13 cellular contexts compared by ENCODE assay signal in genomic region chr5:43400082-43400481, GRCh38. TPM values are rescaled to one million over a fixed set of nuclear protein-coding genes. Genes with fewer than 3 reads are reported as not detected.
DNase-seq lines count a peak whose midpoint lies in the region; ATAC-seq, FAIRE-seq and TF ChIP-seq lines count a peak whose summit lies in the region.
"Had no signal": no experiment of that assay in that cellular context is flagged by ENCODE, and none has a peak within 500 bp of the region (broad histone marks: within the 10 kb centered on the region; RNA-seq: fewer than 3 reads in every experiment).

No MANE protein-coding gene starts in this region.

- peaks cover 21% of the 10 kb centered on the region for H3K4me1 Mint-ChIP-seq in Calu3 (ENCODE audit: low read depth, unreplicated experiment)
- H3K4me1 Mint-ChIP-seq in activated naive CD8-positive, alpha-beta T cell treated with anti-CD3 and anti-CD28 coated beads for 36 hours, result peaks cover 22% of the 10 kb centered on the region

- FAIRE-seq in GM12891 (lab: Jason Lieb, UNC), result no peak

- peaks cover 9% of the 10 kb centered on the region for H3K36me3 Mint-ChIP-seq in Calu3 (ENCODE audit: insufficient read depth, unreplicated experiment)
- peaks cover 51% of the 10 kb centered on the region for H3K36me3 Mint-ChIP-seq in activated naive CD8-positive, alpha-beta T cell treated with anti-CD3 and anti-CD28 coated beads for 36 hours

- CTCF ChIA-PET in Calu3 (lab: Charles Lee), result interaction anchor here (3.5 kb wide), 1 partner anchor 84 kb away, joined by 52 read pairs; the partner anchor contains the start of gene TMEM267

- TF ChIP-seq POLR2A in right lobe of liver (IDR thresholded peaks at IDR 0.05) (no peak), GM12891 (IDR thresholded peaks at IDR 0.05; ENCODE audit: low read depth, low read length) (no peak), gastroesophageal sphincter (IDR thresholded peaks at IDR 0.05) (no peak)

- TF ChIP-seq EP300 in gastroesophageal sphincter (IDR thresholded peaks at IDR 0.05), result no peak

- DNase-seq in Calu3 (no peak), M059J (ENCODE audit: low read depth) (peak; percentile 24), cardiac fibroblast (ENCODE audit: low read depth in 2 of 2) (peak; percentile 49 to 54), right lobe of liver (no peak), GM12891 (ENCODE audit: insufficient read length, low spot score) (no peak)
- no peak for DNase-seq in activated naive CD8-positive, alpha-beta T cell treated with anti-CD3 and anti-CD28 coated beads for 36 hours
- DNase-seq: activated CD8-positive, alpha-beta T cell treated with anti-CD3 and anti-CD28 coated beads, Interleukin-2, amount 10 ng/mL, durations not matched to agents 7 days and 5 days; effector memory CD8-positive, alpha-beta T cell; T-cell had no signal

- H3K27ac Mint-ChIP-seq in Calu3 (ENCODE audit: unreplicated experiment), result peak overlapping the region; percentile 4
- H3K27ac Mint-ChIP-seq in activated naive CD8-positive, alpha-beta T cell treated with anti-CD3 and anti-CD28 coated beads for 36 hours, result no peak overlapping the region
- H3K27ac Mint-ChIP-seq: activated CD8-positive, alpha-beta T cell treated with anti-CD3 and anti-CD28 coated beads, Interleukin-2, amount 10 ng/mL, durations not matched to agents 7 days and 5 days; activated naive CD4-positive, alpha-beta T cell treated with anti-CD3 and anti-CD28 coated beads, Interleukin-2, amount 50 U/mL, for 72 hours; effector memory CD8-positive, alpha-beta T cell; T-cell had no signal

- H3K4me3 ChIP-seq in cardiac fibroblast (replicated peaks in 1 of 2; ENCODE audit: low read depth in 2 of 2, low read length in 2 of 2) (no peak overlapping the region), right lobe of liver (no peak overlapping the region), gastroesophageal sphincter (no peak overlapping the region)

- no peak overlapping the region for H3K27ac ChIP-seq in right lobe of liver
- H3K27ac ChIP-seq in gastroesophageal sphincter, result no peak overlapping the region

- BruUV-seq in Calu3 (replicated peaks; lab: Mats Ljungman, UMichigan), result no TSS peak

- ATAC-seq in right lobe of liver (peak; percentile 48 to 60 (median 56)), GM18511 (IDR thresholded peaks at IDR 0.05; ENCODE audit: unreplicated experiment) (no peak), gastroesophageal sphincter (no peak)
- ATAC-seq: activated CD8-positive, alpha-beta T cell treated with anti-CD3 and anti-CD28 coated beads, Interleukin-2, amount 10 ng/mL, durations not matched to agents 7 days and 5 days; activated naive CD4-positive, alpha-beta T cell treated with anti-CD3 and anti-CD28 coated beads, Interleukin-2, amount 50 U/mL, for 72 hours; effector memory CD8-positive, alpha-beta T cell; T-cell had no signal

- H3K36me3 ChIP-seq in right lobe of liver, result no peaks in the 10 kb centered on the region
- no peaks in the 10 kb centered on the region for H3K36me3 ChIP-seq in gastroesophageal sphincter

- no peaks in the 10 kb centered on the region for H3K4me1 ChIP-seq in right lobe of liver
- peaks cover 0 to 14% (median 0%) of the 10 kb centered on the region in 3 donors for H3K4me1 ChIP-seq in gastroesophageal sphincter

- intact Hi-C loops in Calu3 (cut with micrococcal nuclease; ENCODE audit: unreplicated experiment) (loop anchor here (1.0 kb wide), 1 partner anchor 84 kb away; no protein-coding TSS in a partner anchor), right lobe of liver (cut with DNase I) (no loop called here)

- H3K27me3 Mint-ChIP-seq in Calu3 (ENCODE audit: unreplicated experiment), result no peaks in the 10 kb centered on the region
- H3K27me3 Mint-ChIP-seq in activated naive CD8-positive, alpha-beta T cell treated with anti-CD3 and anti-CD28 coated beads for 36 hours, result no peaks in the 10 kb centered on the region

- H3K4me3 Mint-ChIP-seq in Calu3 (ENCODE audit: low read depth, unreplicated experiment), result no peak overlapping the region
- no peak overlapping the region for H3K4me3 Mint-ChIP-seq in activated naive CD8-positive, alpha-beta T cell treated with anti-CD3 and anti-CD28 coated beads for 36 hours
- H3K4me3 Mint-ChIP-seq: activated CD8-positive, alpha-beta T cell treated with anti-CD3 and anti-CD28 coated beads, Interleukin-2, amount 10 ng/mL, durations not matched to agents 7 days and 5 days; effector memory CD8-positive, alpha-beta T cell; T-cell had no signal

- H3K9me3 ChIP-seq in right lobe of liver, result no peaks in the 10 kb centered on the region
- H3K9me3 ChIP-seq in gastroesophageal sphincter, result no peaks in the 10 kb centered on the region

- WGBS in right lobe of liver (ENCODE audit: insufficient coverage, low coverage, low lambda C conversion rate, missing lambda C conversion rate), result 65% methylated on average over 3 of the region's 3 CpGs
- 78 to 83% methylated on average over 1 to 3 of the region's 3 CpGs for WGBS in gastroesophageal sphincter (ENCODE audit: low coverage in 1 of 2), 2 donors

- H3K9me3 Mint-ChIP-seq in Calu3 (ENCODE audit: low read depth, unreplicated experiment), result peaks cover 12% of the 10 kb centered on the region
- peaks cover 12% of the 10 kb centered on the region for H3K9me3 Mint-ChIP-seq in activated naive CD8-positive, alpha-beta T cell treated with anti-CD3 and anti-CD28 coated beads for 36 hours

- H3K27me3 ChIP-seq in right lobe of liver (no peaks in the 10 kb centered on the region), gastroesophageal sphincter (peaks cover 4% of the 10 kb centered on the region)

- TF ChIP-seq CTCF in Calu3 (IDR thresholded peaks at IDR 0.05; ENCODE audit: unreplicated experiment) (no peak), cardiac fibroblast (IDR thresholded peaks at IDR 0.05; ENCODE audit: low read depth, low read length) (peak; percentile 22), right lobe of liver (IDR thresholded peaks at IDR 0.05) (peak; percentile 35 to 56 (median 41)), gastroesophageal sphincter (IDR thresholded peaks at IDR 0.05) (no peak)

TF ChIP-seq in GM12891, 5 proteins besides CTCF, POLR2A, EP300 and RAD21:
- TF ChIP-seq SPI1 (IDR thresholded peaks at IDR 0.05; ENCODE audit: low read depth, low read length) (no peak), PAX5 (IDR thresholded peaks at IDR 0.05; ENCODE audit: insufficient read depth, low read length, severe bottlenecking) (no peak), POU2F2 (IDR thresholded peaks at IDR 0.05; ENCODE audit: low read depth, low read length) (no peak), TAF1 (IDR thresholded peaks at IDR 0.05; ENCODE audit: low read depth, low read length) (no peak), POLR2AphosphoS5 (IDR thresholded peaks at IDR 0.05; ENCODE audit: low read depth, low read length) (no peak)

RNA-seq across cellular contexts. Expression of gene CCL28, which starts 12.1 kb away (rescaled TPM):
- total RNA-seq in Calu3 (2022) (9.9 and 12.2 TPM in 2 replicates), right lobe of liver (1 to 10 TPM in 5 of 6 experiments, under 1 TPM in 1; 1.00 to 2.3 (median 1.3) TPM), gastroesophageal sphincter (1 to 10 TPM; 2.6 to 8.6 (median 3.3) TPM)
- not detected in 2 replicates for total RNA-seq in M059J (2014; rRNA removed; shearing (Covaris generic))
- 5.1 TPM for polyA plus RNA-seq in GM12891 (2012; ENCODE audit: low read depth, missing spikeins)
- total RNA-seq in activated naive CD8-positive, alpha-beta T cell treated with anti-CD3 and anti-CD28 coated beads for 36 hours, result 10 to 100 TPM; 11.9 to 13.4 TPM
- total RNA-seq: H4 had no signal

Comparison
In these comparisons a context has a peak if more than half of its experiments do, and no peak if none do; other contexts are left out.
1. DNase-seq: peak in M059J (single experiment) and cardiac fibroblast (2 of 2); none in Calu3 (single experiment), right lobe of liver (0 of 3), GM12891 (single experiment) and activated naive CD8-positive, alpha-beta T cell treated with anti-CD3 and anti-CD28 coated beads for 36 hours (single experiment).
2. CTCF ChIP-seq: peak in cardiac fibroblast (single experiment) and right lobe of liver (4 of 4); none in Calu3 (single experiment) and gastroesophageal sphincter (0 of 4).
3. ATAC-seq: peak in right lobe of liver (4 of 4); none in GM18511 (single experiment) and gastroesophageal sphincter (single experiment).